In genomic region chr2:19456695-19457094, GRCh38 we compare ENCODE assay signal across 28 cellular contexts.
"Had no signal": no experiment of that assay in that cellular context is flagged by ENCODE, and none has a peak within 500 bp of the region (broad histone marks: within the 10 kb centered on the region; RNA-seq: fewer than 3 reads in every experiment).

No MANE protein-coding gene starts in this region.

- H3K36me3 ChIP-seq: esophagus squamous epithelium, gastroesophageal sphincter, heart left ventricle, left ventricle myocardium inferior, lower lobe of right lung had no signal

- H2AFZ ChIP-seq: hepatocyte had no signal

- H3K4me3 ChIP-seq: coronary artery, dorsolateral prefrontal cortex, esophagus squamous epithelium, gastroesophageal sphincter, heart left ventricle, hepatocyte, left ventricle myocardium inferior, lower lobe of right lung, mucosa of descending colon had no signal

- H3K9me3 ChIP-seq: lower lobe of right lung, mucosa of descending colon had no signal

- H3K4me2 ChIP-seq: hepatocyte had no signal

- ATAC-seq: effector memory CD8-positive, alpha-beta T cell; esophagus mucosa; foreskin keratinocyte; gastroesophageal sphincter; left colon; left lobe of liver; lower lobe of right lung; mucosa of descending colon had no signal

- H3K27ac ChIP-seq: coronary artery, dorsolateral prefrontal cortex, epithelial cell of prostate, esophagus squamous epithelium, foreskin keratinocyte, gastroesophageal sphincter, heart left ventricle, hepatocyte, left ventricle myocardium inferior, lower lobe of right lung had no signal

- H3K4me1 ChIP-seq: esophagus squamous epithelium, foreskin keratinocyte, lower lobe of right lung had no signal

- H3K79me2 ChIP-seq: hepatocyte had no signal

- DNase-seq: dermis blood vessel endothelial cell; dorsolateral prefrontal cortex; effector CD8-positive, alpha-beta T cell; effector memory CD8-positive, alpha-beta T cell; endodermal cell; erythroblast; esophagus squamous epithelium; foreskin keratinocyte; heart left ventricle; hypothalamus; immature natural killer cell; islet precursor cell; kidney; kidney glomerular epithelial cell; left colon; left ventricle myocardium inferior; lower lobe of right lung; mesenchymal stem cell; mucosa of descending colon; naive B cell had no signal

- FAIRE-seq: colon, endometrium had no signal

- H3K27me3 ChIP-seq: esophagus squamous epithelium, foreskin keratinocyte, gastroesophageal sphincter, heart left ventricle, hepatocyte had no signal
